Comparison of ENCODE assay signal across 13 cellular contexts in the genomic region with DNA sequence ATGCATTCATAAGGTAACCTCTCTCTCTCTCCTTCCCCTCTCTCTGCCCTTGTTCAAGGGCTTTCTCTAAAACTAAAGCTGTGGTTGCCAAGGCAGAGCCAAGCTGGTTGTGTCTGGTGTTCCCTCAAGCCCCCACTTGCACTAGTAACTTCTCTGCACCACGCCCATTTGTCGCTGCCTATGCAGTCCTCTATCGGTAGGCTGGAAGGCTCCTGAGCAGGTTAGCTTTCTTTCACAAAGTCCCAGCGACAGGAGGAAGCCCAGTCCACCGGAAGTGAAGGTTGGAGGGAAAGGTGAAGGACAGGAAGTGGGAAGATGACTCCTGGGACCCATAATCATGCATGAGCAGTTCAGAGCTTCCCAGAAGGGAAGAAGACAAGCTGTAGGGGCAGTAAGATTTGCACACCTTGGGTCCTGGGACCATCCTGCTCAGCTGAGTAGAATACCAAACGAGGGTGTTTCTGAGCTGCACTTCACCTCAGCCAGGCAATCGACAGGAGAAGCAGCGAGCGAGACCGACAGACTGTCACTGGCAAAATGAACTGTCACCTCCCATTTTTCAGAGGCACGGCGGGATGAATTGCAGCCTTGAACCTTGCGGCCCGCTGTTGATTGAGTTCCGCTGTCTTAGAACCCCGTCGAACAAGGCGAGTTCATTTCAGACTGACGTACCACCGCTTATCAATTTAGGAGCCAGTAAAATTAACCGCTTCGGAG. TPM values are rescaled to one million over a fixed set of nuclear protein-coding genes. Genes with fewer than 3 reads are reported as not detected.
A peak's percentile ranks its signal among the peaks of the same experiment; 100 is the strongest.
DNase-seq lines count a peak whose midpoint lies in the region; ATAC-seq and TF ChIP-seq lines count a peak whose summit lies in the region.
"Had no signal": no experiment of that assay in that cellular context is flagged by ENCODE, and none has a peak within 500 bp of the region (broad histone marks: within the 10 kb centered on the region; RNA-seq: fewer than 3 reads in every experiment).

No MANE protein-coding gene starts in this region.

- BruUV-seq in PC-3 (replicated peaks; lab: Mats Ljungman, UMichigan) = no TSS peak

- POLR2A ChIA-PET in activated CD4-positive, alpha-beta T cell treated with anti-CD3 and anti-CD28 coated beads for 36 hours (lab: Charles Lee) = interaction anchor here (0.6 kb wide), 1 partner anchor 442 kb away, joined by 3 read pairs; no protein-coding TSS in a partner anchor
- POLR2A ChIA-PET in PC-3 (lab: Charles Lee; ENCODE audit: unreplicated experiment) = no interaction called here

- peak; percentile 52 for DNase-seq in activated CD4-positive, alpha-beta T cell treated with anti-CD3 and anti-CD28 coated beads for 36 hours
- no peak for DNase-seq in activated CD4-positive, alpha-beta T cell treated with anti-CD3 and anti-CD28 coated beads for 4 hours
- DNase-seq in PC-3 = no peak
- DNase-seq in stimulated activated CD8-positive, alpha-beta memory T cell treated with anti-CD3 and anti-CD28 coated beads, Interleukin-4, amount 100 ng/mL, for 48 hours = peak; percentile 63
- DNase-seq in AML-193 (lab: John Stamatoyannopoulos, UW) = no peak
- no peak for DNase-seq in GF-D8 (lab: John Stamatoyannopoulos, UW)
- DNase-seq: Kasumi-1, NCI-H2227 treated with DMSO at 0.1 percent for 48 hours, SHP77 treated with DMSO at 0.1 percent for 48 hours had no signal

- H3K9ac ChIP-seq in PC-3 (ENCODE audit: low read length) = no peak overlapping the region

- peak overlapping the region; percentile 35 for H3K4me3 Mint-ChIP-seq in activated CD4-positive, alpha-beta T cell treated with anti-CD3 and anti-CD28 coated beads for 36 hours
- peak overlapping the region; percentile 35 for H3K4me3 Mint-ChIP-seq in activated naive CD8-positive, alpha-beta T cell

- no peak overlapping the region for H3K27ac ChIP-seq in PC-3 (ENCODE audit: low read length)

- no peaks in the 10 kb centered on the region for H3F3A ChIP-seq in PC-3 (ENCODE audit: low read length, unreplicated experiment)

- no peaks in the 10 kb centered on the region for H3K36me3 ChIP-seq in PC-3 (ENCODE audit: low read depth, low read length)

- H3K4me1 ChIP-seq in PC-3 (ENCODE audit: insufficient read depth, low read length) = 0 out of 2 replicates have a peak, but pooled peaks cover 5% of the 10 kb centered on the region

- CTCF ChIA-PET in activated CD4-positive, alpha-beta T cell treated with anti-CD3 and anti-CD28 coated beads for 36 hours (lab: Charles Lee) = interaction anchor here (0.6 to 2.3 kb wide), 12 partner anchors 9 to 508 kb away, joined by 3 to 12 read pairs (median 4); partner anchors contain the start of gene HOXB5
- CTCF ChIA-PET in PC-3 (lab: Charles Lee) = no interaction called here

- intact Hi-C loops in activated CD4-positive, alpha-beta T cell treated with anti-CD3 and anti-CD28 coated beads for 36 hours (cut with DNase I, micrococcal nuclease) = loop anchor here in 1 of 2 experiments (5.0 kb wide), 1 partner anchor 37 kb away; no protein-coding TSS in a partner anchor
- intact Hi-C loops in PC-3 (cut with micrococcal nuclease) = no loop called here

- no peaks in the 10 kb centered on the region for H3K9me3 ChIP-seq in PC-3 (ENCODE audit: low read length)

- peaks cover 6% of the 10 kb centered on the region for H3K9me3 Mint-ChIP-seq in activated CD4-positive, alpha-beta T cell treated with anti-CD3 and anti-CD28 coated beads for 36 hours (ENCODE audit: low read depth)
- H3K9me3 Mint-ChIP-seq in activated naive CD8-positive, alpha-beta T cell (ENCODE audit: low read depth) = peaks cover 7% of the 10 kb centered on the region

- H3K27me3 Mint-ChIP-seq in activated CD4-positive, alpha-beta T cell treated with anti-CD3 and anti-CD28 coated beads for 36 hours = no peaks in the 10 kb centered on the region
- no peaks in the 10 kb centered on the region for H3K27me3 Mint-ChIP-seq in activated naive CD8-positive, alpha-beta T cell

- no peak for TF ChIP-seq CTCF in PC-3 (conservative IDR thresholded peaks at IDR 0.05; ENCODE audit: low read depth, low read length)

- H3K4me1 Mint-ChIP-seq in activated CD4-positive, alpha-beta T cell treated with anti-CD3 and anti-CD28 coated beads for 36 hours = peaks cover 70% of the 10 kb centered on the region
- peaks cover 67% of the 10 kb centered on the region for H3K4me1 Mint-ChIP-seq in activated naive CD8-positive, alpha-beta T cell (ENCODE audit: low read depth)

- no peaks in the 10 kb centered on the region for H3K27me3 ChIP-seq in PC-3 (ENCODE audit: low read length)

- peak overlapping the region; percentile 73 for H3K27ac Mint-ChIP-seq in activated CD4-positive, alpha-beta T cell treated with anti-CD3 and anti-CD28 coated beads for 36 hours
- H3K27ac Mint-ChIP-seq in activated naive CD8-positive, alpha-beta T cell = peak overlapping the region; percentile 76

- H2AFZ ChIP-seq in PC-3 (ENCODE audit: low read length) = peak overlapping the region; percentile 23; the same call in 1 of the 2 replicates

- H3K4me2 ChIP-seq in PC-3 (ENCODE audit: low read length) = no peak overlapping the region

- peaks cover 3% of the 10 kb centered on the region for H3K36me3 Mint-ChIP-seq in activated CD4-positive, alpha-beta T cell treated with anti-CD3 and anti-CD28 coated beads for 36 hours (ENCODE audit: low read depth)
- no peaks in the 10 kb centered on the region for H3K36me3 Mint-ChIP-seq in activated naive CD8-positive, alpha-beta T cell

- no peaks in the 10 kb centered on the region for H3K9me2 ChIP-seq in PC-3 (replicated peaks; ENCODE audit: low read length)

- ATAC-seq in activated CD4-positive, alpha-beta T cell treated with anti-CD3 and anti-CD28 coated beads for 36 hours = peak; percentile 24
- no peak for ATAC-seq in PC-3
- no peak for ATAC-seq in HG02610 (IDR thresholded peaks at IDR 0.05; ENCODE audit: unreplicated experiment)
- ATAC-seq: activated CD4-positive, CD25-positive, alpha-beta regulatory T cell treated with anti-CD3 and anti-CD28 coated beads, Interleukin-2, amount 50 U/mL, for 24 hours had no signal

- H3K4me3 ChIP-seq in PC-3 (ENCODE audit: low read length) = no peak overlapping the region

- no peaks in the 10 kb centered on the region for H4K20me1 ChIP-seq in PC-3 (ENCODE audit: low read length)

- H3K79me2 ChIP-seq in PC-3 (ENCODE audit: low read length) = no peaks in the 10 kb centered on the region

RNA-seq across cellular contexts. Expression of gene SKAP1, which starts 14.7 kb away (rescaled TPM):
- total RNA-seq in activated CD4-positive, alpha-beta T cell treated with anti-CD3 and anti-CD28 coated beads for 36 hours = 100 to 1,000 TPM in 1 of 2 experiments, 10 to 100 TPM in 1; 76.1 to 109 TPM
- not detected in 2 replicates for total RNA-seq in PC-3 (2014; rRNA removed)
- total RNA-seq: H4 had no signal

Comparison
In these comparisons a context has a peak if more than half of its experiments do, and no peak if none do; other contexts are left out.
1. DNase-seq: peak in activated CD4-positive, alpha-beta T cell treated with anti-CD3 and anti-CD28 coated beads for 36 hours (single experiment) and stimulated activated CD8-positive, alpha-beta memory T cell treated with anti-CD3 and anti-CD28 coated beads, Interleukin-4, amount 100 ng/mL, for 48 hours (single experiment); none in activated CD4-positive, alpha-beta T cell treated with anti-CD3 and anti-CD28 coated beads for 4 hours (0 of 2), PC-3 (single experiment), AML-193 (0 of 2) and GF-D8 (single experiment).
2. RNA of gene SKAP1, which starts 14.7 kb away (total RNA-seq): 76.1 to 109 TPM in activated CD4-positive, alpha-beta T cell treated with anti-CD3 and anti-CD28 coated beads for 36 hours; not detected in PC-3; every median in the first group is over 10 times any median in the second.